8 cellular contexts compared by ENCODE assay signal in genomic region chr15:30625436-30626193, GRCh38.
DNase-seq lines count a peak whose midpoint lies in the region; ATAC-seq and TF ChIP-seq lines count a peak whose summit lies in the region.
"Not testable (repeated sequence)": the region's sequence is repeated elsewhere in the genome, so short reads cannot be mapped to it uniquely, and the experiment has no call there.

Gene ARHGAP11B, plus strand, starts transcription at chr15:30626128.

- H3K9ac ChIP-seq in muscle layer of colon (ENCODE audit: low read length), result peak within 1 kb of the TSS; percentile 44

- H3K4me1 Mint-ChIP-seq in activated naive CD4-positive, alpha-beta T cell treated with anti-CD3 and anti-CD28 coated beads, Interleukin-2, amount 50 U/mL, for 24 hours, result peaks cover 23% of the 10 kb centered on the region

- not testable (repeated sequence) for H3K9me3 ChIP-seq in muscle layer of colon (ENCODE audit: low read length)

- in situ Hi-C loops in SK-MEL-5 (cut with HindIII; ENCODE audit: low pct_unique_long_range_greater_than_20kb, low sequenced_read_pairs), result not testable (repeated sequence)

- not testable (repeated sequence) for H3K36me3 Mint-ChIP-seq in activated naive CD4-positive, alpha-beta T cell treated with anti-CD3 and anti-CD28 coated beads, Interleukin-2, amount 50 U/mL, for 24 hours

- peak; percentile 89 for ATAC-seq in HG03108 (IDR thresholded peaks at IDR 0.05; ENCODE audit: unreplicated experiment)

- not testable (repeated sequence) for H3K36me3 ChIP-seq in BJ (ENCODE audit: control insufficient read depth, insufficient read depth, low read length); muscle layer of colon (ENCODE audit: insufficient read depth, low read length)

- H3K27ac Mint-ChIP-seq in activated naive CD4-positive, alpha-beta T cell treated with anti-CD3 and anti-CD28 coated beads, Interleukin-2, amount 50 U/mL, for 24 hours, result peak within 1 kb of the TSS; percentile 99

- not testable (repeated sequence) for H3K9me3 Mint-ChIP-seq in activated naive CD4-positive, alpha-beta T cell treated with anti-CD3 and anti-CD28 coated beads, Interleukin-2, amount 50 U/mL, for 24 hours

- H3K27me3 Mint-ChIP-seq in activated naive CD4-positive, alpha-beta T cell treated with anti-CD3 and anti-CD28 coated beads, Interleukin-2, amount 50 U/mL, for 24 hours, result not testable (repeated sequence)

- peak within 1 kb of the TSS; percentile 84 for H3K27ac ChIP-seq in muscle layer of colon (ENCODE audit: low read depth, low read length)

- DNase-seq in BJ (ENCODE audit: low read depth), result peak; percentile 75
- DNase-seq in GM19240 (ENCODE audit: insufficient read length, low spot score), result peak; percentile 24
- peak; percentile 96 for DNase-seq in SK-MEL-5 (ENCODE audit: low read depth, low spot score)
- peak; percentile 99 for DNase-seq in fibroblast of villous mesenchyme (ENCODE audit: low read depth)
- peak; percentile 88 for DNase-seq in stimulated activated CD8-positive, alpha-beta memory T cell treated with anti-CD3 and anti-CD28 coated beads, Interleukin-12 subunit alpha, Interleukin-12 subunit beta, amount 100 ng/mL, for 24 hours (ENCODE audit: extremely low read depth)

- H3K4me1 ChIP-seq in muscle layer of colon (ENCODE audit: insufficient read depth, low read length), result not testable (repeated sequence)

- not testable (repeated sequence) for TF ChIP-seq CTCF in BJ (IDR thresholded peaks at IDR 0.05; ENCODE audit: insufficient read depth, low read depth, low read length); fibroblast of villous mesenchyme (IDR thresholded peaks at IDR 0.05; ENCODE audit: insufficient read depth, low read depth, low read length)

- H3K4me3 Mint-ChIP-seq in activated naive CD4-positive, alpha-beta T cell treated with anti-CD3 and anti-CD28 coated beads, Interleukin-2, amount 50 U/mL, for 24 hours, result peak within 1 kb of the TSS; percentile 100

- H3K27me3 ChIP-seq in BJ (ENCODE audit: control insufficient read depth, insufficient read depth, low read length); muscle layer of colon (ENCODE audit: control insufficient read depth in 1 of 2, insufficient read depth in 2 of 2, low read length in 2 of 2): not testable (repeated sequence)

- POLR2A ChIA-PET in BJ (lab: Charles Lee), result not testable (repeated sequence)

- CTCF ChIA-PET in BJ (lab: Yijun Ruan, JAX), result not testable (repeated sequence)

- H3K4me3 ChIP-seq in BJ (ENCODE audit: low read depth, low read length) (peak within 1 kb of the TSS; percentile 63), fibroblast of villous mesenchyme (ENCODE audit: low read depth, low read length) (peak within 1 kb of the TSS; percentile 73), muscle layer of colon (ENCODE audit: low read depth in 1 of 2, low read length in 2 of 2) (peak within 1 kb of the TSS; percentile 45 to 76)

Comparison
In these comparisons a context has a peak if more than half of its experiments do, and no peak if none do; other contexts are left out.
1. Peak in every context shown above with its lines: DNase-seq, ATAC-seq, H3K4me3 ChIP-seq and H3K27ac ChIP-seq.
2. DNase-seq: peak in every context shown above with its lines; median percentile 99 in fibroblast of villous mesenchyme; 96 in SK-MEL-5; 88 in stimulated activated CD8-positive, alpha-beta memory T cell treated with anti-CD3 and anti-CD28 coated beads, Interleukin-12 subunit alpha, Interleukin-12 subunit beta, amount 100 ng/mL, for 24 hours; 75 in BJ; 24 in GM19240.